ENCODE assay signal across 8 cellular contexts in the genomic region with DNA sequence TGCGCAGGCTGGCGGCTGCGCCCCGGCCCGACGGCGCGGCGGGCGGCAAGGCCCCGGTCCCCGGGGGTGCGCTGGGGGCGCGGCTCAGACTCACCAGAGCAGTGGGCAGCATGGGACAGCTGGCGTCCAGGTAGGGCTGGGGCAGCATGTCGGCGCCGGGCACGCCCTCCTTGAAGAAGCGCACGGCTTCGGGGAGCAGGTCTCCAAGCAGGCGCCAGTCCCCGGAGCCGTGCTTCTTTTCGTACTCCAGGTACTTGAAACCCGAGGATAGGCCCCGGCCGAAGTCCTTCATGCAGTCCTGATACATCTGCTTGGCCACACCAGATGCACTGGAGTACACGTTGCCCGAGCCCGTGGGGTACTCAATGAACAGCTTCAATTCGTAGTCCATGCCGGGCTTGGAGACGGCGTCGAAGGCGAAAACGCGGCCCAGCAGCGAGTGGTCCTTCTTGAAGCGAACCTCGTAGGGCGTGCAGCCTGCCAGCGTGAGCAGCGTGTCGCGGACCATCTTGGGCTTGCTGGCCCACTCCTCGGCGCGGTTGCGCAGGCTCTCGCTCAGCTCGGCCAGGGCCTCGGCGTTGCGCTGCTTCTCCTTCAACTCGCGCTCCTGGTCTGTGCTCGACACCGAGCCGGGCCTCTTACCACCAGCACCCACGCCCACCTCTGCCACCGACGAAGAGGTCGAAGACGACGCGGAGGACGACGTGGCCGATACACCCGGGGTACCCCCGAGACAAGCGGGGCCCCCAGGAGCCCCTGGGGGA. TPM values are rescaled to one million over a fixed set of nuclear protein-coding genes. Genes with fewer than 3 reads are reported as not detected.
DNase-seq lines count a peak whose midpoint lies in the region; ATAC-seq and TF ChIP-seq lines count a peak whose summit lies in the region.

No MANE protein-coding gene starts in this region.

- H3K27ac Mint-ChIP-seq in activated CD4-positive, alpha-beta memory T cell treated with anti-CD3 and anti-CD28 coated beads, Interleukin-2, amount 10 ng/mL, durations not matched to agents 7 days and 5 days: peak overlapping the region; percentile 80

- H3K36me3 Mint-ChIP-seq in activated CD4-positive, alpha-beta memory T cell treated with anti-CD3 and anti-CD28 coated beads, Interleukin-2, amount 10 ng/mL, durations not matched to agents 7 days and 5 days (ENCODE audit: low read depth): peaks cover 40% of the 10 kb centered on the region

- H3K9me3 ChIP-seq in cardiac muscle cell (ENCODE audit: low read depth): no peaks in the 10 kb centered on the region
- no peaks in the 10 kb centered on the region for H3K9me3 ChIP-seq in prostate gland

- H3K9me3 Mint-ChIP-seq in activated CD4-positive, alpha-beta memory T cell treated with anti-CD3 and anti-CD28 coated beads, Interleukin-2, amount 10 ng/mL, durations not matched to agents 7 days and 5 days: no peaks in the 10 kb centered on the region

- TF ChIP-seq CTCF in cardiac muscle cell (IDR thresholded peaks at IDR 0.05; ENCODE audit: low read depth, low read length) (no peak), prostate gland (IDR thresholded peaks at IDR 0.05) (no peak)

- peak overlapping the region; percentile 96 for H3K27ac ChIP-seq in cardiac muscle cell
- H3K27ac ChIP-seq in prostate gland: peak overlapping the region; percentile 99 to 100

- H3K4me3 ChIP-seq in cardiac muscle cell (peak overlapping the region; percentile 85), prostate gland (peak overlapping the region; percentile 86 to 93)

- WGBS in prostate gland: 23% methylated on average over 75 of the region's 76 CpGs

- no peaks in the 10 kb centered on the region for H3K27me3 ChIP-seq in cardiac muscle cell
- H3K27me3 ChIP-seq in prostate gland (replicated peaks; ENCODE audit: insufficient read depth): no peaks in the 10 kb centered on the region

- peak; percentile 4 for TF ChIP-seq POLR2A in prostate gland (IDR thresholded peaks at IDR 0.05)

- intact Hi-C loops in Right ventricle myocardium inferior (cut with DNase I) (loop anchor here (2.0 to 5.0 kb wide), 2 partner anchors 70 to 71 kb away; a partner anchor contains a TSS), prostate gland (cut with DNase I) (loop anchor here (2.0 to 5.0 kb wide), 2 partner anchors 68 to 71 kb away; a partner anchor contains a TSS)

- ATAC-seq in Right ventricle myocardium inferior: no peak
- ATAC-seq in HG03469 (IDR thresholded peaks at IDR 0.05; ENCODE audit: unreplicated experiment): no peak

- H3K4me1 ChIP-seq in cardiac muscle cell (ENCODE audit: low read depth) (peaks cover 33% of the 10 kb centered on the region), prostate gland (replicated peaks) (peaks cover 41% of the 10 kb centered on the region)

- DNase-seq in cardiac muscle cell (ENCODE audit: low read depth in 1 of 2, low spot score in 1 of 2) (peak; percentile 39 to 60), Right ventricle myocardium inferior (ENCODE audit: missing footprints) (no peak), glomerular visceral epithelial cell (ENCODE audit: extremely low spot score) (peak; percentile 50), prostate gland (ENCODE audit: low spot score) (no peak), SKM-1 (lab: John Stamatoyannopoulos, UW; ENCODE audit: unreplicated experiment) (no peak), OCI-M2 (lab: John Stamatoyannopoulos, UW; ENCODE audit: unreplicated experiment) (no peak)
- no peak for DNase-seq in activated CD4-positive, alpha-beta memory T cell treated with anti-CD3 and anti-CD28 coated beads, Interleukin-2, amount 10 ng/mL, durations not matched to agents 7 days and 5 days

- peaks cover 64% of the 10 kb centered on the region for H3K4me1 Mint-ChIP-seq in activated CD4-positive, alpha-beta memory T cell treated with anti-CD3 and anti-CD28 coated beads, Interleukin-2, amount 10 ng/mL, durations not matched to agents 7 days and 5 days

- CTCF ChIA-PET in activated CD4-positive, alpha-beta memory T cell treated with anti-CD3 and anti-CD28 coated beads, Interleukin-2, amount 10 ng/mL, durations not matched to agents 7 days and 5 days (lab: Charles Lee): interaction anchor here (1.1 to 3.9 kb wide), 3 partner anchors 28 to 113 kb away, joined by 3 to 23 read pairs (median 11); no protein-coding TSS in a partner anchor

- POLR2A ChIA-PET in activated CD4-positive, alpha-beta memory T cell treated with anti-CD3 and anti-CD28 coated beads, Interleukin-2, amount 10 ng/mL, durations not matched to agents 7 days and 5 days (lab: Charles Lee): interaction anchor here (0.6 to 13.6 kb wide), 10 partner anchors 15 to 113 kb away, joined by 3 to 229 read pairs (median 13); no protein-coding TSS in a partner anchor

- no peaks in the 10 kb centered on the region for H3K27me3 Mint-ChIP-seq in activated CD4-positive, alpha-beta memory T cell treated with anti-CD3 and anti-CD28 coated beads, Interleukin-2, amount 10 ng/mL, durations not matched to agents 7 days and 5 days

- no peaks in the 10 kb centered on the region for H3K36me3 ChIP-seq in cardiac muscle cell
- H3K36me3 ChIP-seq in prostate gland: peaks cover 0 to 5% of the 10 kb centered on the region in 2 donors

- peak overlapping the region; percentile 80 for H3K4me3 Mint-ChIP-seq in activated CD4-positive, alpha-beta memory T cell treated with anti-CD3 and anti-CD28 coated beads, Interleukin-2, amount 10 ng/mL, durations not matched to agents 7 days and 5 days

RNA-seq across cellular contexts. Expression of a gene that starts 2.2 kb away (rescaled TPM):
- total RNA-seq in cardiac muscle cell: 128 and 185 TPM in 2 replicates
- polyA plus RNA-seq in cardiac muscle cell: 43.7 and 88.2 TPM in 2 replicates
- total RNA-seq in Right ventricle myocardium inferior: 41.1 TPM
- 10 to 100 TPM; 39.0 to 39.3 TPM for total RNA-seq in activated CD4-positive, alpha-beta memory T cell treated with anti-CD3 and anti-CD28 coated beads, Interleukin-2, amount 10 ng/mL, durations not matched to agents 7 days and 5 days
- 100 to 1,000 TPM; 113 to 141 TPM for total RNA-seq in prostate gland

Comparison
In these comparisons a context has a peak if more than half of its experiments do, and no peak if none do; other contexts are left out.
1. DNase-seq: peak in cardiac muscle cell (2 of 2) and glomerular visceral epithelial cell (single experiment); none in Right ventricle myocardium inferior (single experiment), activated CD4-positive, alpha-beta memory T cell treated with anti-CD3 and anti-CD28 coated beads, Interleukin-2, amount 10 ng/mL, durations not matched to agents 7 days and 5 days (single experiment), prostate gland (single experiment), SKM-1 (single experiment) and OCI-M2 (single experiment).